Comparison of ENCODE assay signal across 1 cellular context in genomic region chr4:132269303-132269990, GRCh38.
TF ChIP-seq lines count a peak whose summit lies in the region.

No MANE protein-coding gene starts in this region.

TF ChIP-seq in WTC11, 78 proteins besides CTCF, POLR2A, EP300 and RAD21 (continued from another document):
- TF ChIP-seq ZNF425 (CRISPR knock-in tag; conservative IDR thresholded peaks at IDR 0.05) (no peak), ATF6 (CRISPR knock-in tag; IDR thresholded peaks at IDR 0.05) (no peak), ZNF423 (CRISPR knock-in tag; IDR thresholded peaks at IDR 0.05) (no peak), CREB1 (CRISPR knock-in tag; IDR thresholded peaks at IDR 0.05) (no peak), ATF1 (CRISPR knock-in tag; IDR thresholded peaks at IDR 0.05) (no peak), GRHL2 (CRISPR knock-in tag; IDR thresholded peaks at IDR 0.05; ENCODE audit: insufficient replicate concordance, severe bottlenecking) (no peak), ESRRA (CRISPR knock-in tag; IDR thresholded peaks at IDR 0.05; ENCODE audit: borderline replicate concordance) (no peak), ZSCAN18 (CRISPR knock-in tag; IDR thresholded peaks at IDR 0.05) (no peak), E2F1 (CRISPR knock-in tag; IDR thresholded peaks at IDR 0.05) (no peak), FOXP1 (CRISPR knock-in tag; IDR thresholded peaks at IDR 0.05; ENCODE audit: borderline replicate concordance) (no peak), ZNF263 (CRISPR knock-in tag; IDR thresholded peaks at IDR 0.05; ENCODE audit: low read depth) (no peak), ZNF219 (CRISPR knock-in tag; IDR thresholded peaks at IDR 0.05; ENCODE audit: borderline replicate concordance) (no peak), NR2C2 (CRISPR knock-in tag; IDR thresholded peaks at IDR 0.05) (no peak), MLX (CRISPR knock-in tag; IDR thresholded peaks at IDR 0.05) (no peak), ZNF396 (CRISPR knock-in tag; IDR thresholded peaks at IDR 0.05; ENCODE audit: borderline replicate concordance) (no peak)
